In the genomic region with DNA sequence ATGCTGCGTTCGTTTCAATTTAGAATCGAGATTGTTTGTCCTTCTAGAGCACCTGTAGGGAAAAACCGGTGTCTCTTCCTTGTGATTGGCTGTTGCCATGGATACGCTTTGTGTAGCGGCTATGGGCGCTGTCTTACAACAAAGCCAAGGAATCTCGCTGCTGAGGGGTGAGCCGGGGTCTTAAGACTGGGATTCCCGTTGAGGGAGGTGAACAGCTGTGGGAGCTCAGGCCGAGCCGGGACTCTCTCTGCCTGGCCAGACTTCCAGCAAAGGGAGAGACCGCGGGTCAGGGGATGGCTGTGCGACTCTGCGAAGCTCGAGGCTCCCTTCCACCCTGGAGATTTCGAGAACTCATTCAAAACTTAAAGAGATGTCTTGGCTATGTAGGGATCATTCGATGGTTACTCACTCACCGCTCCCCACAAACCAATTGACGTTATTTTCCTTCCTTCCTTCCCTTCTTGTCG, we compare ENCODE assay signal across 8 cellular contexts. TPM values are rescaled to one million over a fixed set of nuclear protein-coding genes. Genes with fewer than 3 reads are reported as not detected.
DNase-seq lines count a peak whose midpoint lies in the region; ATAC-seq, FAIRE-seq and TF ChIP-seq lines count a peak whose summit lies in the region.

A gene with protein sequence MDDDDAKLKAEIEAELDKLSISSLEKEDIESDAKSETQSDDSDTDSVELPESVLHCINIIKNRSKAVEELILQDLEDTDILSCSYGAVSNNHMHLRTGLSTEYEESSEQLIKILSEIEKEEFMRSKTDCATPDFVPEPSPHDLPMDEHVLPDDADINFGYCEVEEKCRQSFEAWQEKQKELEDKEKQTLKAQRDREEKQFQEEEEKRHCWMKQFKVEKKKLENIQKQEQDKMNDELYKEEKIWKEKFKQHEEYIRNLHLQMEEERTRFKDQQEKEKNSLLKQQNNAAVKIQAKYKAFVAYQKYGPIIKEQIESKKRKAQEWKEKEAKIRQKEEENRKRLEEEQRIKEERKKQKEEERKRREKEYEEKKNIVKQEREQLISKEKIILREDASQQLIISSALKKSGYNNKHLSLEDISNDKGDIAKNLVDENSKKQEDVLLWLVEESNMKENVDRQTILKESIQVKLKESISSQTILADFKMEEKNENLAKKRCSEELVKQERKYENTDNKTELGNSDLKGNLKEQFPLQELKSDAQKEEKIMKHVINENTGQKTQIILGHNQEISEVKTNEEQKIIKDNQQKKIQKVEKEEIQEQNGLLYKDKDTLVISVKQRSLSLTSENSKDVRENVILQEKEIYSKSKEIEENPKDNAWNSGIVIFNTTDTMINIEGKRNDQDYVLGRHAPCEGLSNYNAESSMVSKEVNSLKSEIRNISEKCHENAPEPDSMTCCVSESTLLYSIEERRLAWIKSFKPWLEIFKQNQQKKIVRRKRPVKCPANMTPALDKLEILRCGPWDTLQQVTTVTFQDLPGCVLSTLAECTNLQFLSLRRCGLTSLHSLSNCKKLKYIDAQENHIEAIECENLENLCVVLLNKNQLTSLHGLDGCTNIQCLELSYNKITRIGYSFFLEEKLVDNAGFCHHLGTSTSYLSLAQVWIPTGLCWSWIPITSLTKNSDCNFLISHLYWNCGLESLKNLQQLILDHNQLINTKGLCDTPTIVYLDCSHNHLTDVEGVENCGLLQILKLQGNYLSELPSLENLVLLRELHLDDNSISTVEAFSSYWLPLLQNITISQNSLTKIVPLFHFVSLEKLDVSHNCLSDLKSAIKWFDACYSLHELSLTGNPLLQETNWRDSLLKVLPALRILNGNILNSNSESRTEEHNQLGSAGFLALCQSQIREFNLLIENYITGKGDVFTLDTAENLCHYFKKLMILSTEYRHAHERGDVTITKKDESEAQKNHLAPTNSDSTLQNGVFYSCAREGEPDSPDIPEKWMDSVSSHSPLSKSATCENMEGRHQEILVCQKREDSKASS (N-terminal part only) (plus strand): TSS at position 111 of the 467 bp plus-strand sequence. CDS start 1,826 bp downstream, outside the sequence.
TSS of gene TSPAN19 (minus strand) at position 37 of the 467 bp plus-strand sequence. CDS start 6,331 bp downstream, outside the sequence.

- H3K9ac ChIP-seq in BLaER1 treated with 17β-estradiol and CSF1 and Interleukin-3, amounts not matched to agents 10 nM and 100 nM, result peak within 1 kb of the TSS in 10 of 11 experiments; percentile 15 to 64 (median 50); a peak in 15 of 22 replicates

- peak; percentile 96 for ATAC-seq in HG03196 (IDR thresholded peaks at IDR 0.05; ENCODE audit: unreplicated experiment)
- peak; percentile 30 to 32 for ATAC-seq in activated T-cell treated with anti-CD3 and anti-CD28 coated beads, Interleukin-2, amount 50 U/mL, for 4 hours
- ATAC-seq in foreskin keratinocyte, result peak; percentile 96
- peak; percentile 14 to 29 for ATAC-seq in naive thymus-derived CD8-positive, alpha-beta T cell

- H3K4me1 ChIP-seq in BLaER1 treated with 17β-estradiol and CSF1 and Interleukin-3, amounts not matched to agents 10 nM and 100 nM, result peaks cover 0 to 7% (median 0%) of the 10 kb centered on the region in 10 experiments; a peak in 4 of 20 replicates
- H3K4me1 ChIP-seq in foreskin keratinocyte (no peaks in the 10 kb centered on the region), vagina (peaks cover 8% of the 10 kb centered on the region)

- peak within 1 kb of the TSS; percentile 41 for H3K4me3 Mint-ChIP-seq in activated T-cell treated with anti-CD3 and anti-CD28 coated beads, Interleukin-2, amount 50 U/mL, for 4 hours
- peak within 1 kb of the TSS; percentile 25 to 78 (median 66) for H3K4me3 Mint-ChIP-seq in naive thymus-derived CD8-positive, alpha-beta T cell

- peaks cover 5% of the 10 kb centered on the region for H3K4me1 Mint-ChIP-seq in activated T-cell treated with anti-CD3 and anti-CD28 coated beads, Interleukin-2, amount 50 U/mL, for 4 hours (ENCODE audit: low read depth)
- H3K4me1 Mint-ChIP-seq in naive thymus-derived CD8-positive, alpha-beta T cell, result peaks cover 0 to 8% (median 3%) of the 10 kb centered on the region in 4 donors

- peak within 1 kb of the TSS in 1 of 10 donors; percentile 51 for H3K27ac Mint-ChIP-seq in naive thymus-derived CD8-positive, alpha-beta T cell

- no peaks in the 10 kb centered on the region for H3K9me3 Mint-ChIP-seq in activated T-cell treated with anti-CD3 and anti-CD28 coated beads, Interleukin-2, amount 50 U/mL, for 4 hours
- no peaks in the 10 kb centered on the region for H3K9me3 Mint-ChIP-seq in naive thymus-derived CD8-positive, alpha-beta T cell

- no peaks in the 10 kb centered on the region for H3K36me3 Mint-ChIP-seq in activated T-cell treated with anti-CD3 and anti-CD28 coated beads, Interleukin-2, amount 50 U/mL, for 4 hours (ENCODE audit: insufficient read depth)
- peaks cover 0 to 2% (median 0%) of the 10 kb centered on the region in 3 donors for H3K36me3 Mint-ChIP-seq in naive thymus-derived CD8-positive, alpha-beta T cell

- no peaks in the 10 kb centered on the region for H3K27me3 ChIP-seq in BLaER1 treated with 17β-estradiol and CSF1 and Interleukin-3, amounts not matched to agents 10 nM and 100 nM
- peaks cover under 1% of the 10 kb centered on the region for H3K27me3 ChIP-seq in foreskin keratinocyte
- H3K27me3 ChIP-seq in vagina, result no peaks in the 10 kb centered on the region

- no peak for TF ChIP-seq CTCF in foreskin keratinocyte (conservative IDR thresholded peaks at IDR 0.05)
- no peak for TF ChIP-seq CTCF in vagina (IDR thresholded peaks at IDR 0.05)

- intact Hi-C loops in vagina (cut with DNase I), result no loop called here

- H3K4me3 ChIP-seq in BLaER1 treated with 17β-estradiol and CSF1 and Interleukin-3, amounts not matched to agents 10 nM and 100 nM, result peak within 1 kb of the TSS; percentile 44 to 71 (median 63)
- peak within 1 kb of the TSS; percentile 30 to 32 for H3K4me3 ChIP-seq in vagina

- peak; percentile 10 for DNase-seq in GM19239 (ENCODE audit: insufficient read length, low spot score)
- peak; percentile 76 for DNase-seq in NCI-H446 treated with DMSO at 0.1 percent for 48 hours (lab: John Stamatoyannopoulos, UW)
- no peak for DNase-seq in activated T-cell treated with anti-CD3 and anti-CD28 coated beads, Interleukin-2, amount 50 U/mL, for 4 hours
- peak; percentile 76 to 88 for DNase-seq in foreskin keratinocyte
- peak in 7 of 10 donors; percentile 4 to 31 (median 9) for DNase-seq in naive thymus-derived CD8-positive, alpha-beta T cell
- no peak for DNase-seq in vagina (ENCODE audit: extremely low spot score in 2 of 2)

- no peaks in the 10 kb centered on the region for H4K20me1 ChIP-seq in BLaER1 treated with 17β-estradiol and CSF1 and Interleukin-3, amounts not matched to agents 10 nM and 100 nM

- no peaks in the 10 kb centered on the region for H3K36me3 ChIP-seq in BLaER1 treated with 17β-estradiol and CSF1 and Interleukin-3, amounts not matched to agents 10 nM and 100 nM
- H3K36me3 ChIP-seq in vagina, result no peaks in the 10 kb centered on the region

- peak; percentile 28 for FAIRE-seq in GM19239 (lab: Jason Lieb, UNC)

- peak within 1 kb of the TSS in 3 of 11 experiments; percentile 17 to 59 (median 34); a peak in 3 of 22 replicates for H3K27ac ChIP-seq in BLaER1 treated with 17β-estradiol and CSF1 and Interleukin-3, amounts not matched to agents 10 nM and 100 nM
- H3K27ac ChIP-seq in foreskin keratinocyte, result no peak within 1 kb of the TSS
- no peak within 1 kb of the TSS for H3K27ac ChIP-seq in vagina

- peak within 1 kb of the TSS; percentile 49 to 78 (median 69) for H3K4me2 ChIP-seq in BLaER1 treated with 17β-estradiol and CSF1 and Interleukin-3, amounts not matched to agents 10 nM and 100 nM

- POLR2A ChIA-PET in naive thymus-derived CD8-positive, alpha-beta T cell (lab: Charles Lee), result no interaction called here

- TF ChIP-seq POLR2A in vagina (IDR thresholded peaks at IDR 0.05), result no peak

- peaks cover 3% of the 10 kb centered on the region for H3K27me3 Mint-ChIP-seq in activated T-cell treated with anti-CD3 and anti-CD28 coated beads, Interleukin-2, amount 50 U/mL, for 4 hours (ENCODE audit: low read depth)
- H3K27me3 Mint-ChIP-seq in naive thymus-derived CD8-positive, alpha-beta T cell, result peaks cover 5 to 13% (median 8%) of the 10 kb centered on the region in 5 donors

- no peaks in the 10 kb centered on the region for H3K9me3 ChIP-seq in BLaER1 treated with 17β-estradiol and CSF1 and Interleukin-3, amounts not matched to agents 10 nM and 100 nM (replicated peaks in 1 of 11)
- H3K9me3 ChIP-seq in vagina, result no peaks in the 10 kb centered on the region

RNA-seq across cellular contexts. Expression of the first gene that starts in this region (rescaled TPM):
- not detected for total RNA-seq in activated T-cell treated with anti-CD3 and anti-CD28 coated beads, Interleukin-2, amount 50 U/mL, for 4 hours
- total RNA-seq in foreskin keratinocyte (0.60 and 1.0 TPM in 2 replicates), vagina (0.25 TPM)
- 0.35 and 0.73 TPM in 2 replicates for polyA plus RNA-seq in foreskin keratinocyte
- total RNA-seq in naive thymus-derived CD8-positive, alpha-beta T cell, result not detected
- not detected for polyA plus RNA-seq in naive thymus-derived CD8-positive, alpha-beta T cell

RNA-seq across cellular contexts. Expression of gene TSPAN19, which starts in this region (rescaled TPM):
- total RNA-seq in activated T-cell treated with anti-CD3 and anti-CD28 coated beads, Interleukin-2, amount 50 U/mL, for 4 hours, result not detected
- total RNA-seq in foreskin keratinocyte (0.17 TPM in 1 of 2 replicates, not detected in the other), vagina (not detected)
- 0.07 and 0.28 TPM in 2 replicates for polyA plus RNA-seq in foreskin keratinocyte
- total RNA-seq in naive thymus-derived CD8-positive, alpha-beta T cell, result not detected
- not detected for polyA plus RNA-seq in naive thymus-derived CD8-positive, alpha-beta T cell

Comparison
In these comparisons a context has a peak if more than half of its experiments do, and no peak if none do; other contexts are left out.
1. Peak in ATAC-seq in activated T-cell treated with anti-CD3 and anti-CD28 coated beads, Interleukin-2, amount 50 U/mL, for 4 hours; RNA of the genes that start here not detected or under 1 TPM.
2. Peak in DNase-seq and ATAC-seq in naive thymus-derived CD8-positive, alpha-beta T cell; RNA of the genes that start here not detected or under 1 TPM.
3. DNase-seq: peak in GM19239 (single experiment), NCI-H446 treated with DMSO at 0.1 percent for 48 hours (single experiment) and foreskin keratinocyte (2 of 2); none in activated T-cell treated with anti-CD3 and anti-CD28 coated beads, Interleukin-2, amount 50 U/mL, for 4 hours (single experiment) and vagina (0 of 2).
4. ATAC-seq: peak in every context shown above with its lines; median percentile 96 in HG03196; 96 in foreskin keratinocyte; 31 in activated T-cell treated with anti-CD3 and anti-CD28 coated beads, Interleukin-2, amount 50 U/mL, for 4 hours; 22 in naive thymus-derived CD8-positive, alpha-beta T cell.